In genomic region chr9:26753971-26754370, GRCh38 we compare ENCODE assay signal across 24 cellular contexts.
DNase-seq lines count a peak whose midpoint lies in the region; ATAC-seq, FAIRE-seq and TF ChIP-seq lines count a peak whose summit lies in the region.
"Had no signal": no experiment of that assay in that cellular context is flagged by ENCODE, and none has a peak within 500 bp of the region (broad histone marks: within the 10 kb centered on the region; RNA-seq: fewer than 3 reads in every experiment).

No MANE protein-coding gene starts in this region.

- TF ChIP-seq POLR2A in H1 (IDR thresholded peaks at IDR 0.05; ENCODE audit: control extremely low read depth in 1 of 2, low read depth in 2 of 2, low read length in 2 of 2) (no peak), uterus (IDR thresholded peaks at IDR 0.05) (no peak)

- no peak overlapping the region for H2AK5ac ChIP-seq in H1 (ENCODE audit: low read depth, low read length)

- no peak overlapping the region for H3K23ac ChIP-seq in H1 (ENCODE audit: insufficient read length)

- H3K9me3 ChIP-seq in H1 (ENCODE audit: insufficient read depth in 2 of 2, low read depth in 1 of 2, low read length in 1 of 2) (no peaks in the 10 kb centered on the region; a peak in 1 of 4 replicates), uterus (no peaks in the 10 kb centered on the region)
- H3K9me3 ChIP-seq: BE2C had no signal

- POLR2A ChIA-PET in WTC11 (lab: Charles Lee) (no interaction called here), H1 (lab: Charles Lee; ENCODE audit: partially characterized antibody) (no interaction called here)

- H4K91ac ChIP-seq in H1 (replicated peaks; ENCODE audit: insufficient read length, low read length), result no peak overlapping the region

- H3K14ac ChIP-seq in H1 (ENCODE audit: insufficient read length), result no peak overlapping the region

- ATAC-seq in WTC11, result peak; percentile 33
- ATAC-seq: GM12878, HCT116 had no signal

- no peak overlapping the region for H2BK120ac ChIP-seq in H1 (replicated peaks; ENCODE audit: low read depth, low read length)

- H3K79me1 ChIP-seq in H1 (ENCODE audit: low read depth, low read length), result no peaks in the 10 kb centered on the region

- H3K27ac Mint-ChIP-seq in WTC11 (0 out of 2 replicates have a peak overlapping the region, but pooled peaks have one; percentile 12), nephron progenitor cell (peak overlapping the region; percentile 84)
- H3K27ac Mint-ChIP-seq: CD4-positive, CD25-positive, alpha-beta regulatory T cell; CD8-positive, alpha-beta memory T cell; HFFc6 had no signal

- FAIRE-seq in H1 (lab: Jason Lieb, UNC), result no peak
- FAIRE-seq: A204.1, GM12878, GM19239, H54, HTR-8/SVneo had no signal

- intact Hi-C loops in uterus (cut with DNase I; ENCODE audit: low total_unique reads), result no loop called here

- no peak overlapping the region for H2AFZ ChIP-seq in H1 (ENCODE audit: low read length)

- no peak overlapping the region for H3K18ac ChIP-seq in H1 (ENCODE audit: extremely low read depth, low read length)

- H3K4me3 ChIP-seq in H1 (ENCODE audit: extremely low read depth in 1 of 4, insufficient read depth in 2 of 4, low read depth in 3 of 4, low read length in 4 of 4) (no peak overlapping the region), uterus (no peak overlapping the region)
- H3K4me3 ChIP-seq: GM12878 had no signal

- H4K8ac ChIP-seq in H1 (ENCODE audit: extremely low read depth, insufficient read depth, low read length), result no peak overlapping the region

- H3K9me3 Mint-ChIP-seq in WTC11, result peaks cover 4% of the 10 kb centered on the region
- H3K9me3 Mint-ChIP-seq in nephron progenitor cell, result peaks cover 4% of the 10 kb centered on the region
- H3K9me3 Mint-ChIP-seq: CD8-positive, alpha-beta memory T cell; HFFc6 had no signal

- H3K4ac ChIP-seq in H1 (replicated peaks; ENCODE audit: insufficient read length, low read depth, low read length), result no peak overlapping the region

- H2BK5ac ChIP-seq in H1 (ENCODE audit: low read depth, low read length), result peak overlapping the region; percentile 38; the same call in 1 of the 2 replicates

- peaks cover 0 to 6% (median 4%) of the 10 kb centered on the region in 4 experiments; a peak in 5 of 7 replicates for H3K4me1 ChIP-seq in H1 (replicated peaks in 1 of 4; ENCODE audit: control insufficient read depth in 3 of 4, insufficient read depth in 4 of 4, low read length in 3 of 4)
- no peaks in the 10 kb centered on the region for H3K4me1 ChIP-seq in uterus
- H3K4me1 ChIP-seq: BE2C had no signal

- H3K36me3 Mint-ChIP-seq in WTC11, result peaks cover 8% of the 10 kb centered on the region
- no peaks in the 10 kb centered on the region for H3K36me3 Mint-ChIP-seq in nephron progenitor cell (ENCODE audit: low read depth)
- H3K36me3 Mint-ChIP-seq: CD4-positive, CD25-positive, alpha-beta regulatory T cell; CD8-positive, alpha-beta memory T cell had no signal

- no peaks in the 10 kb centered on the region for H3K79me2 ChIP-seq in H1 (ENCODE audit: control insufficient read depth in 1 of 2, insufficient read depth in 2 of 2, low read length in 2 of 2)

- CTCF ChIA-PET in WTC11 (lab: Charles Lee) (no interaction called here), H1 (lab: Charles Lee; ENCODE audit: partially characterized antibody) (interaction anchor here (0.7 to 1.5 kb wide), 4 partner anchors 10 to 31 kb away, joined by 3 to 6 read pairs (median 4); no protein-coding TSS in a partner anchor)

- H3K4me3 Mint-ChIP-seq in WTC11 (no peak overlapping the region), nephron progenitor cell (no peak overlapping the region)
- H3K4me3 Mint-ChIP-seq: CD4-positive, CD25-positive, alpha-beta regulatory T cell; CD8-positive, alpha-beta memory T cell; HFFc6 had no signal

- H3K9ac ChIP-seq in H1 (replicated peaks in 1 of 4; ENCODE audit: extremely low read depth in 1 of 4, low read depth in 3 of 4, low read length in 3 of 4), result no peak overlapping the region

- H3K4me1 Mint-ChIP-seq in WTC11, result peaks cover 59% of the 10 kb centered on the region
- H3K4me1 Mint-ChIP-seq in nephron progenitor cell, result peaks cover 40% of the 10 kb centered on the region
- H3K4me1 Mint-ChIP-seq: CD4-positive, CD25-positive, alpha-beta regulatory T cell; CD8-positive, alpha-beta memory T cell had no signal

- 78% methylated on average over 1 of the region's 1 CpG; no CpG with 5 or more reads in 1 of the 2 experiments for WGBS in H1 (ENCODE audit: extremely low coverage in 1 of 2, insufficient coverage in 1 of 2, insufficient read length in 1 of 2, insufficient replicate concordance in 2 of 2, low coverage in 1 of 2, low lambda C conversion rate in 2 of 2, missing lambda C conversion rate in 1 of 2), 2 experiments

- TF ChIP-seq EP300 in H1 (IDR thresholded peaks at IDR 0.05; ENCODE audit: borderline replicate concordance in 1 of 2, low read depth in 2 of 2, low read length in 2 of 2), result no peak

- H2BK12ac ChIP-seq in H1 (ENCODE audit: low read depth, low read length), result no peak overlapping the region; the same call in 1 of the 2 replicates

- H3K56ac ChIP-seq in H1 (replicated peaks; ENCODE audit: insufficient read length, low read depth, low read length), result no peak overlapping the region

- H3K27me3 Mint-ChIP-seq in WTC11 (ENCODE audit: low read depth) (no peaks in the 10 kb centered on the region), nephron progenitor cell (ENCODE audit: low read depth, poor library complexity) (peaks cover 7% of the 10 kb centered on the region)

- H2BK15ac ChIP-seq in H1 (ENCODE audit: low read length), result no peak overlapping the region

- H2BK20ac ChIP-seq in H1 (ENCODE audit: low read length), result no peak overlapping the region

- DNase-seq in WTC11 (ENCODE audit: low spot score) (no peak), H1 (ENCODE audit: low read depth in 1 of 2, low spot score in 2 of 2) (no peak), nephron progenitor cell (no peak), activated T-cell treated with anti-CD3 and anti-CD28 coated beads for 4 hours (no peak), NCI-H2029 treated with DMSO at 0.1 percent for 48 hours (lab: John Stamatoyannopoulos, UW) (no peak), iPS-NIHi11 (ENCODE audit: low spot score) (no peak), uterus (no peak)
- DNase-seq: ACHN; BE2C; CD4-positive, CD25-positive, alpha-beta regulatory T cell; CD8-positive, alpha-beta memory T cell; COR-L47; DMS 273 treated with DMSO at 0.1 percent for 48 hours; DMS53; DND-41; EL; HFFc6; IMR-90 had no signal

- H3K27ac ChIP-seq in H1 (ENCODE audit: low read depth, low read length), result no peak overlapping the region
- H3K27ac ChIP-seq in uterus, result no peak overlapping the region

- H3K4me2 ChIP-seq in H1 (ENCODE audit: insufficient read depth in 1 of 2, low read depth in 2 of 2, low read length in 2 of 2), result no peak overlapping the region

- no peak overlapping the region for H4K5ac ChIP-seq in H1 (ENCODE audit: insufficient read length, low read depth, low read length)

- H3K36me3 ChIP-seq in H1 (ENCODE audit: control insufficient read depth in 2 of 4, insufficient read depth in 4 of 4, low read length in 3 of 4), result no peaks in the 10 kb centered on the region
- no peaks in the 10 kb centered on the region for H3K36me3 ChIP-seq in uterus
- H3K36me3 ChIP-seq: BE2C had no signal

- no peaks in the 10 kb centered on the region for H3K23me2 ChIP-seq in H1 (ENCODE audit: low read depth, low read length)

- no peaks in the 10 kb centered on the region for H4K20me1 ChIP-seq in H1 (replicated peaks in 1 of 2; ENCODE audit: control insufficient read depth in 1 of 2, insufficient read depth in 2 of 2, low read length in 2 of 2)

- TF ChIP-seq CTCF in WTC11 (IDR thresholded peaks at IDR 0.05) (no peak), H1 (IDR thresholded peaks at IDR 0.05; ENCODE audit: control extremely low read depth in 1 of 3, insufficient read depth in 1 of 3, low read depth in 1 of 3, low read length in 3 of 3) (no peak), nephron progenitor cell (IDR thresholded peaks at IDR 0.05) (no peak), uterus (IDR thresholded peaks at IDR 0.05) (no peak)

- H3K27me3 ChIP-seq in H1 (replicated peaks in 1 of 4; ENCODE audit: control insufficient read depth in 3 of 4, extremely low read depth in 1 of 4, insufficient read depth in 3 of 4, low read length in 3 of 4) (no peaks in the 10 kb centered on the region), uterus (no peaks in the 10 kb centered on the region)
- H3K27me3 ChIP-seq: BE2C had no signal

- no peak for TF ChIP-seq RAD21 in H1 (IDR thresholded peaks at IDR 0.05 in 1 of 2, conservative IDR thresholded peaks at IDR 0.05 in 1 of 2; ENCODE audit: low read depth in 2 of 2, low read length in 2 of 2)

TF ChIP-seq in WTC11, 78 proteins besides CTCF, POLR2A, EP300 and RAD21 (continues in another document):
- TF ChIP-seq GTF2I (CRISPR knock-in tag; conservative IDR thresholded peaks at IDR 0.05) (no peak), TEAD4 (CRISPR knock-in tag; IDR thresholded peaks at IDR 0.05) (no peak), NFYB (CRISPR knock-in tag; conservative IDR thresholded peaks at IDR 0.05; ENCODE audit: low read depth) (no peak)
- TF ChIP-seq, protein P1, sequence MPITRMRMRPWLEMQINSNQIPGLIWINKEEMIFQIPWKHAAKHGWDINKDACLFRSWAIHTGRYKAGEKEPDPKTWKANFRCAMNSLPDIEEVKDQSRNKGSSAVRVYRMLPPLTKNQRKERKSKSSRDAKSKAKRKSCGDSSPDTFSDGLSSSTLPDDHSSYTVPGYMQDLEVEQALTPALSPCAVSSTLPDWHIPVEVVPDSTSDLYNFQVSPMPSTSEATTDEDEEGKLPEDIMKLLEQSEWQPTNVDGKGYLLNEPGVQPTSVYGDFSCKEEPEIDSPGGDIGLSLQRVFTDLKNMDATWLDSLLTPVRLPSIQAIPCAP (CRISPR knock-in tag; IDR thresholded peaks at IDR 0.05), result no peak

TF ChIP-seq in H1, 55 proteins besides CTCF, POLR2A, EP300 and RAD21:
- TF ChIP-seq TBP (IDR thresholded peaks at IDR 0.05; ENCODE audit: low read depth, low read length) (no peak), CHD2 (IDR thresholded peaks at IDR 0.05; ENCODE audit: low read length) (no peak), TCF12 (IDR thresholded peaks at IDR 0.05; ENCODE audit: low read depth, low read length) (no peak), KDM5A (IDR thresholded peaks at IDR 0.05; ENCODE audit: low read length) (no peak), CBX8 (IDR thresholded peaks at IDR 0.05; ENCODE audit: borderline replicate concordance, low read depth, low read length) (no peak), CBX5 (IDR thresholded peaks at IDR 0.05; ENCODE audit: low read depth, low read length) (no peak), TAF1 (IDR thresholded peaks at IDR 0.05; ENCODE audit: low read depth, low read length) (no peak)
- TF ChIP-seq, protein P2, sequence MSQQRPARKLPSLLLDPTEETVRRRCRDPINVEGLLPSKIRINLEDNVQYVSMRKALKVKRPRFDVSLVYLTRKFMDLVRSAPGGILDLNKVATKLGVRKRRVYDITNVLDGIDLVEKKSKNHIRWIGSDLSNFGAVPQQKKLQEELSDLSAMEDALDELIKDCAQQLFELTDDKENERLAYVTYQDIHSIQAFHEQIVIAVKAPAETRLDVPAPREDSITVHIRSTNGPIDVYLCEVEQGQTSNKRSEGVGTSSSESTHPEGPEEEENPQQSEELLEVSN (IDR thresholded peaks at IDR 0.05), result no peak
TF ChIP-seq in H1: peak in this region for 0.
